6 cellular contexts compared by ENCODE assay signal in genomic region chr19:49475995-49476880, GRCh38. TPM values are rescaled to one million over a fixed set of nuclear protein-coding genes. Genes with fewer than 3 reads are reported as not detected.
DNase-seq lines count a peak whose midpoint lies in the region; ATAC-seq and TF ChIP-seq lines count a peak whose summit lies in the region.

No MANE protein-coding gene starts in this region.

- no peak for ATAC-seq in GM19351 (IDR thresholded peaks at IDR 0.05; ENCODE audit: unreplicated experiment)

- no peaks in the 10 kb centered on the region for H3K9me3 Mint-ChIP-seq in progenitor cell of endocrine pancreas (ENCODE audit: low read depth)

- peaks cover 18% of the 10 kb centered on the region for H3K27me3 Mint-ChIP-seq in progenitor cell of endocrine pancreas

- H3K27me3 ChIP-seq in brain microvascular endothelial cell (replicated peaks): no peaks in the 10 kb centered on the region

- in situ Hi-C loops in brain microvascular endothelial cell (cut with HindIII; ENCODE audit: low pct_ligation_motif_present, low sequenced_read_pairs): no loop called here

- H3K27ac Mint-ChIP-seq in progenitor cell of endocrine pancreas: peak overlapping the region; percentile 84

- peak; percentile 83 for TF ChIP-seq CTCF in brain microvascular endothelial cell (IDR thresholded peaks at IDR 0.05; ENCODE audit: low read depth, low read length, missing control alignments)
- TF ChIP-seq CTCF in progenitor cell of endocrine pancreas (IDR thresholded peaks at IDR 0.05; ENCODE audit: unreplicated experiment): peak; percentile 70

- no peak overlapping the region for H3K4me3 ChIP-seq in brain microvascular endothelial cell (ENCODE audit: low read depth, low read length)

- peaks cover 4% of the 10 kb centered on the region for H3K4me1 Mint-ChIP-seq in progenitor cell of endocrine pancreas (ENCODE audit: low read depth)

- no peak overlapping the region for H3K4me3 Mint-ChIP-seq in progenitor cell of endocrine pancreas (ENCODE audit: low read depth)

- no peak overlapping the region for H3K27ac ChIP-seq in brain microvascular endothelial cell

- no peaks in the 10 kb centered on the region for H3K36me3 ChIP-seq in brain microvascular endothelial cell (replicated peaks)

- DNase-seq in COR-L47 (lab: John Stamatoyannopoulos, UW): peak; percentile 31
- peak; percentile 55 for DNase-seq in OCI-M1 (lab: John Stamatoyannopoulos, UW)
- DNase-seq in brain microvascular endothelial cell: no peak
- DNase-seq in progenitor cell of endocrine pancreas (ENCODE audit: low spot score, unreplicated experiment): peak; percentile 77
- DNase-seq in NCI-H2196 (lab: John Stamatoyannopoulos, UW; ENCODE audit: unreplicated experiment): no peak

- H3K36me3 Mint-ChIP-seq in progenitor cell of endocrine pancreas (ENCODE audit: insufficient read depth): no peaks in the 10 kb centered on the region

RNA-seq across cellular contexts. Expression of gene FLT3LG, which starts 2.2 kb away (rescaled TPM):
- total RNA-seq in progenitor cell of endocrine pancreas: 0.96 and 1.1 TPM in 2 replicates

RNA-seq across cellular contexts. Expression of gene RPL13A, which starts 11.2 kb away (rescaled TPM):
- 2,665 and 2,783 TPM in 2 replicates for total RNA-seq in progenitor cell of endocrine pancreas

RNA-seq across cellular contexts. Expression of gene RPS11, which starts 20.0 kb away (rescaled TPM):
- total RNA-seq in progenitor cell of endocrine pancreas: 2,272 and 2,377 TPM in 2 replicates

RNA-seq across cellular contexts. Expression of gene ALDH16A1, which starts 23.2 kb away (rescaled TPM):
- 44.2 and 46.0 TPM in 2 replicates for total RNA-seq in progenitor cell of endocrine pancreas

RNA-seq across cellular contexts. Expression of gene PIH1D1, which starts 24.6 kb away (rescaled TPM):
- total RNA-seq in progenitor cell of endocrine pancreas: 125 TPM in 2 replicates

Comparison
In these comparisons a context has a peak if more than half of its experiments do, and no peak if none do; other contexts are left out.
1. DNase-seq: peak in COR-L47 (single experiment), OCI-M1 (single experiment) and progenitor cell of endocrine pancreas (single experiment); none in brain microvascular endothelial cell (single experiment) and NCI-H2196 (single experiment).